In the genomic region with DNA sequence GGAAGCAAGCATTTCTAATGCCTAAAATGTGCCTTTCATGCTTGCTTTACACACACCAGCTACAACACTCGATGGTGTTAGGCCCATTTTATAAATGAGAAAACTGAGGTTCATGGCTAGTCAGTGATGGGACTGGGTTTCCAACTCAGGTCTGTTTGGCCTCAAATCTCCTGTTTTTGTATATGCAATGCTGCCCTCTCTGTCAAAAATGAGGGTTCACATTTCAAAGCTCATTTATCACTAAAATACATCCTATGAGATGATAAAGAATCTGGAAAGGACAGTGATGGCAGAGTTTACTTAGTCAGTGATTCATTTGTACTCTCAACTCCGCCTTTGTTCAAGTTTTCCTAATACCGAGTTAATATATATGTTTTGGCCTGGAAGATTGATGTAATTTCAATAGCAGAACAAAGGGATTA, we compare ENCODE assay signal across 21 cellular contexts.
DNase-seq lines count a peak whose midpoint lies in the region; ATAC-seq and TF ChIP-seq lines count a peak whose summit lies in the region.
"Had no signal": no experiment of that assay in that cellular context is flagged by ENCODE, and none has a peak within 500 bp of the region (broad histone marks: within the 10 kb centered on the region; RNA-seq: fewer than 3 reads in every experiment).

No MANE protein-coding gene starts in this region.

- no peaks in the 10 kb centered on the region for H3K27me3 ChIP-seq in KMS-11 (ENCODE audit: insufficient read depth, low read depth)
- H3K27me3 ChIP-seq: ascending aorta, neutrophil, uterus had no signal

- H3K9ac ChIP-seq in KMS-11 (no peak overlapping the region), SK-N-MC (ENCODE audit: insufficient read length) (no peak overlapping the region)

- H3K4me1 ChIP-seq in KMS-11 (ENCODE audit: low read depth, poor library complexity, severe bottlenecking) = peaks cover 45% of the 10 kb centered on the region
- H3K4me1 ChIP-seq: ascending aorta, prostate gland, uterus had no signal

- peak; percentile 22 for TF ChIP-seq CTCF in GM10266 (IDR thresholded peaks at IDR 0.05; ENCODE audit: control insufficient read depth, insufficient read depth, low read depth, missing control alignments)
- TF ChIP-seq CTCF in KMS-11 (conservative IDR thresholded peaks at IDR 0.05; ENCODE audit: low read depth, low read length) = peak; percentile 36; the same call in 1 of the 2 replicates
- TF ChIP-seq CTCF in fibroblast of mammary gland (conservative IDR thresholded peaks at IDR 0.05; ENCODE audit: control insufficient read depth, insufficient read depth, low read depth, low read length) = no peak

- no peaks in the 10 kb centered on the region for H3K79me2 ChIP-seq in KMS-11 (ENCODE audit: insufficient read depth, low read depth)

- no peaks in the 10 kb centered on the region for H4K20me1 ChIP-seq in KMS-11 (ENCODE audit: insufficient read depth)

- ATAC-seq in HG03135 (IDR thresholded peaks at IDR 0.05; ENCODE audit: unreplicated experiment) = no peak
- no peak for ATAC-seq in HG03280 (IDR thresholded peaks at IDR 0.05; ENCODE audit: unreplicated experiment)
- ATAC-seq: activated naive CD4-positive, alpha-beta T cell treated with anti-CD3 and anti-CD28 coated beads, Interleukin-2, amount 50 U/mL, for 72 hours; activated T-helper 17 cell treated with anti-CD3 and anti-CD28 coated beads, Interleukin-2, amount 50 U/mL, for 72 hours had no signal

- H3K4me3 ChIP-seq in KMS-11 (IDR thresholded peaks at IDR 0.05; ENCODE audit: insufficient read depth, low read depth, low read length) = no peak overlapping the region
- H3K4me3 ChIP-seq in SK-N-MC = no peak overlapping the region
- no peak overlapping the region for H3K4me3 ChIP-seq in fibroblast of mammary gland (ENCODE audit: control insufficient read depth, low read depth, low read length)
- H3K4me3 ChIP-seq: ascending aorta, prostate gland, uterus had no signal

- H3K27ac ChIP-seq in KMS-11 (no peak overlapping the region), SK-N-MC (0 out of 2 replicates have a peak overlapping the region, but pooled peaks have one; percentile 39)
- H3K27ac ChIP-seq: ascending aorta, neutrophil, prostate gland, uterus had no signal

- DNase-seq in GM10266 (ENCODE audit: extremely low spot score) (no peak), SK-N-MC (ENCODE audit: low read depth, low spot score) (no peak), fibroblast of mammary gland (ENCODE audit: low read depth) (peak; percentile 32), SW 1271 (lab: John Stamatoyannopoulos, UW) (no peak)
- DNase-seq: activated CD4-positive, alpha-beta T cell treated with anti-CD3 and anti-CD28 coated beads, Interleukin-2, amount 10 ng/mL, durations not matched to agents 24 days and 14 days; CD4-positive, alpha-beta memory T cell; DMS153; GDM1; MV-4-11; NCI-H1694; NCI-H2171; SHP77; uterus had no signal

- H3K36me3 ChIP-seq in KMS-11 (ENCODE audit: insufficient read depth) = no peaks in the 10 kb centered on the region
- peaks cover 10% of the 10 kb centered on the region; the same call in 1 of the 2 replicates for H3K36me3 ChIP-seq in SK-N-MC (ENCODE audit: insufficient read depth, low read length)
- H3K36me3 ChIP-seq: neutrophil, prostate gland, uterus had no signal

- H3K4me2 ChIP-seq in KMS-11 = no peak overlapping the region

- H3K9me3 ChIP-seq in SK-N-MC (ENCODE audit: low read depth, low read length) = no peaks in the 10 kb centered on the region
- H3K9me3 ChIP-seq: ascending aorta, neutrophil, prostate gland, uterus had no signal

- no peak overlapping the region for H2AFZ ChIP-seq in KMS-11 (ENCODE audit: low read depth)
